In genomic region chr16:84459941-84460405, GRCh38 we compare ENCODE assay signal across 21 cellular contexts. TPM values are rescaled to one million over a fixed set of nuclear protein-coding genes. Genes with fewer than 3 reads are reported as not detected.
DNase-seq lines count a peak whose midpoint lies in the region; ATAC-seq, FAIRE-seq and TF ChIP-seq lines count a peak whose summit lies in the region.
"Had no signal": no experiment of that assay in that cellular context is flagged by ENCODE, and none has a peak within 500 bp of the region (broad histone marks: within the 10 kb centered on the region; RNA-seq: fewer than 3 reads in every experiment).

No MANE protein-coding gene starts in this region.

- H3K9me3 ChIP-seq in spleen = no peaks in the 10 kb centered on the region
- H3K9me3 ChIP-seq: colonic mucosa, psoas muscle, SK-N-SH had no signal

- no peak overlapping the region for H3K4me3 ChIP-seq in spleen
- H3K4me3 ChIP-seq: colonic mucosa, psoas muscle had no signal

- H3K36me3 ChIP-seq in spleen = peaks cover 0 to 60% (median 0%) of the 10 kb centered on the region in 6 donors

- intact Hi-C loops in left cardiac atrium (cut with DNase I) = no loop called here
- intact Hi-C loops in spleen (cut with DNase I; ENCODE audit: low total_unique reads) = no loop called here

- H3K27me3 ChIP-seq in spleen (replicated peaks in 1 of 7) = no peaks in the 10 kb centered on the region
- H3K27me3 ChIP-seq: colonic mucosa had no signal

- H3K4me1 ChIP-seq in spleen = peaks cover 0 to 10% (median 3%) of the 10 kb centered on the region in 6 donors
- H3K4me1 ChIP-seq: colonic mucosa, psoas muscle had no signal

- peak; percentile 74 for DNase-seq in NCI-H82 (lab: John Stamatoyannopoulos, UW)
- DNase-seq in NCI-H82 treated with DMSO at 0.1 percent for 48 hours (lab: John Stamatoyannopoulos, UW; ENCODE audit: unreplicated experiment) = no peak
- DNase-seq in NCI-H2171 (lab: John Stamatoyannopoulos, UW) = peak; percentile 38
- DNase-seq in left cardiac atrium = no peak
- DNase-seq in spleen = peak; percentile 40
- no peak for DNase-seq in D721Med (ENCODE audit: insufficient read length, low spot score)
- DNase-seq in SKM-1 (lab: John Stamatoyannopoulos, UW; ENCODE audit: unreplicated experiment) = no peak
- DNase-seq: activated CD4-positive, alpha-beta T cell treated with anti-CD3 and anti-CD28 coated beads for 1 hour; activated naive CD4-positive, alpha-beta T cell treated with Interleukin-2 at 50 U/mL for 16 hours; colonic mucosa; naive B cell; NCI-H1436; NCI-H526; OCI-M1; psoas muscle; SK-N-SH; stimulated activated naive CD4-positive, alpha-beta T cell treated with Interleukin-2 at 50 U/mL for 16 hours; T1000 had no signal

- H3K27ac ChIP-seq in spleen = no peak overlapping the region
- H3K27ac ChIP-seq: colonic mucosa, psoas muscle had no signal

- no peak for FAIRE-seq in D721Med (lab: Jason Lieb, UNC)
- FAIRE-seq: astrocyte, frontal cortex had no signal

- ATAC-seq in left cardiac atrium = peak; percentile 56 to 79
- ATAC-seq in HG03139 (IDR thresholded peaks at IDR 0.05; ENCODE audit: unreplicated experiment) = no peak
- ATAC-seq: psoas muscle had no signal

- no peak for TF ChIP-seq POLR2A in spleen (IDR thresholded peaks at IDR 0.05)

- WGBS in spleen, 5 donors = 76 to 92% (median 86%) methylated on average over 5 to 14 of the region's 14 CpGs

- TF ChIP-seq CTCF in spleen (IDR thresholded peaks at IDR 0.05 in 8 of 11, conservative IDR thresholded peaks at IDR 0.05 in 3 of 11) (no peak), D721Med (IDR thresholded peaks at IDR 0.05; ENCODE audit: insufficient read depth, missing control alignments) (no peak)

RNA-seq across cellular contexts. Expression of gene MEAK7, which starts 44.5 kb away (rescaled TPM):
- total RNA-seq in left cardiac atrium (1 to 10 TPM; 5.2 to 6.7 TPM), spleen (10 to 100 TPM in 5 of 7 donors, 1 to 10 TPM in 2; 9.4 to 14.9 (median 11.1) TPM)
- 1 to 10 TPM; 1.5 to 2.7 (median 1.5) TPM for polyA plus RNA-seq in spleen

Comparison
In these comparisons a context has a peak if more than half of its experiments do, and no peak if none do; other contexts are left out.
1. DNase-seq: peak in NCI-H82 (single experiment), NCI-H2171 (single experiment) and spleen (single experiment); none in NCI-H82 treated with DMSO at 0.1 percent for 48 hours (single experiment), left cardiac atrium (single experiment), D721Med (single experiment) and SKM-1 (single experiment).